20 cellular contexts compared by ENCODE assay signal in genomic region chr6:110173506-110174132, GRCh38. TPM values are rescaled to one million over a fixed set of nuclear protein-coding genes. Genes with fewer than 3 reads are reported as not detected.
DNase-seq lines count a peak whose midpoint lies in the region; ATAC-seq, FAIRE-seq and TF ChIP-seq lines count a peak whose summit lies in the region.
"Had no signal": no experiment of that assay in that cellular context is flagged by ENCODE, and none has a peak within 500 bp of the region (broad histone marks: within the 10 kb centered on the region; RNA-seq: fewer than 3 reads in every experiment).

No MANE protein-coding gene starts in this region.

- H3K27ac Mint-ChIP-seq in neural progenitor cell: no peak overlapping the region
- H3K27ac Mint-ChIP-seq: activated naive CD8-positive, alpha-beta T cell treated with anti-CD3 and anti-CD28 coated beads for 36 hours; activated T-cell treated with anti-CD3 and anti-CD28 coated beads, Interleukin-2, amount 50 U/mL, for 72 hours; CD4-positive, alpha-beta T cell; dendritic cell treated with granulocyte-macrophage colony-stimulating factor and Interleukin-4, amounts not matched to agents 40 ng/mL and 50 ng/mL, for 4 days had no signal

- no peaks in the 10 kb centered on the region for H3K27me3 Mint-ChIP-seq in neural progenitor cell (ENCODE audit: insufficient read depth, low read depth)

- intact Hi-C loops in K562 (cut with micrococcal nuclease): loop anchor here (10.0 kb wide), 1 partner anchor 469 kb away; no protein-coding TSS in a partner anchor

- peaks cover 23% of the 10 kb centered on the region for H3K9me3 Mint-ChIP-seq in neural progenitor cell
- H3K9me3 Mint-ChIP-seq: activated naive CD8-positive, alpha-beta T cell treated with anti-CD3 and anti-CD28 coated beads for 36 hours; activated T-cell treated with anti-CD3 and anti-CD28 coated beads, Interleukin-2, amount 50 U/mL, for 72 hours; CD4-positive, alpha-beta T cell; dendritic cell treated with granulocyte-macrophage colony-stimulating factor and Interleukin-4, amounts not matched to agents 40 ng/mL and 50 ng/mL, for 4 days had no signal

- H3K4me2 ChIP-seq in DND-41 (ENCODE audit: insufficient read depth, low read length) (no peak overlapping the region), K562 (ENCODE audit: insufficient read depth, low read length) (no peak overlapping the region), neural progenitor cell (no peak overlapping the region)
- H3K4me2 ChIP-seq: PC-9 had no signal

- H3K4me3 ChIP-seq in DND-41 (ENCODE audit: low read depth in 1 of 2, low read length in 2 of 2) (no peak overlapping the region), K562 (no peak overlapping the region), neural progenitor cell (no peak overlapping the region)
- H3K4me3 ChIP-seq: breast epithelium, mucosa of descending colon, PC-9, spleen had no signal

- WGBS in K562 (ENCODE audit: insufficient coverage, low coverage, missing lambda C conversion rate): 35% methylated on average over 4 of the region's 4 CpGs

- no peaks in the 10 kb centered on the region for H3K27me3 ChIP-seq in DND-41 (ENCODE audit: insufficient read depth, low read length, poor library complexity)
- no peaks in the 10 kb centered on the region for H3K27me3 ChIP-seq in K562 (ENCODE audit: control insufficient read depth in 2 of 2, insufficient read depth in 2 of 2, low read length in 2 of 2)
- H3K27me3 ChIP-seq in neural progenitor cell: no peaks in the 10 kb centered on the region
- H3K27me3 ChIP-seq: breast epithelium had no signal

- TF ChIP-seq EP300 in K562 (IDR thresholded peaks at IDR 0.05; ENCODE audit: low read length): no peak

- peaks cover 10% of the 10 kb centered on the region for H3K4me1 Mint-ChIP-seq in neural progenitor cell

- ATAC-seq in DND-41 (ENCODE audit: insufficient read depth, low read depth) (peak; percentile 53; the same call in 1 of the 3 replicates), K562 (peak; percentile 53; the same call in 1 of the 3 replicates), HG02642 (IDR thresholded peaks at IDR 0.05; ENCODE audit: poor library complexity, unreplicated experiment) (no peak), GM19455 (IDR thresholded peaks at IDR 0.05; ENCODE audit: unreplicated experiment) (no peak)
- ATAC-seq: activated T-cell treated with anti-CD3 and anti-CD28 coated beads, Interleukin-2, amount 50 U/mL, for 72 hours; left cardiac atrium; mucosa of descending colon had no signal

- H3K36me3 ChIP-seq in DND-41 (ENCODE audit: insufficient read depth, low read length) (no peaks in the 10 kb centered on the region), K562 (ENCODE audit: control insufficient read depth, insufficient read depth, low read length) (no peaks in the 10 kb centered on the region), neural progenitor cell (peaks cover 3% of the 10 kb centered on the region)
- H3K36me3 ChIP-seq: breast epithelium, spleen had no signal

- H3K4me3 Mint-ChIP-seq in neural progenitor cell: no peak overlapping the region
- H3K4me3 Mint-ChIP-seq: activated naive CD8-positive, alpha-beta T cell treated with anti-CD3 and anti-CD28 coated beads for 36 hours; activated T-cell treated with anti-CD3 and anti-CD28 coated beads, Interleukin-2, amount 50 U/mL, for 72 hours; CD4-positive, alpha-beta T cell; dendritic cell treated with granulocyte-macrophage colony-stimulating factor and Interleukin-4, amounts not matched to agents 40 ng/mL and 50 ng/mL, for 4 days had no signal

- TF ChIP-seq POLR2A in K562 (conservative IDR thresholded peaks at IDR 0.05): no peak

- peaks cover 18% of the 10 kb centered on the region for H3F3A ChIP-seq in neural progenitor cell (ENCODE audit: low read depth)

- H3K9ac ChIP-seq in DND-41 (ENCODE audit: low read depth, low read length): no peak overlapping the region
- H3K9ac ChIP-seq in K562 (ENCODE audit: insufficient read depth in 1 of 2, low read depth in 2 of 2, low read length in 2 of 2): no peak overlapping the region
- H3K9ac ChIP-seq in neural progenitor cell: no peak overlapping the region

- in situ Hi-C loops in K562 (cut with MboI): loop anchor here (10.0 kb wide), 1 partner anchor 221 kb away; no protein-coding TSS in a partner anchor

- POLR2A ChIA-PET in K562 (lab: Yijun Ruan, JAX): no interaction called here

- TF ChIP-seq CTCF in DND-41 (IDR thresholded peaks at IDR 0.05; ENCODE audit: borderline replicate concordance, extremely low read depth, low read length, poor library complexity, severe bottlenecking): no peak
- no peak for TF ChIP-seq CTCF in K562 (IDR thresholded peaks at IDR 0.05 in 2 of 3, conservative IDR thresholded peaks at IDR 0.05 in 1 of 3; ENCODE audit: insufficient read depth in 2 of 3, low read depth in 1 of 3, low read length in 3 of 3)
- TF ChIP-seq CTCF in neural progenitor cell (IDR thresholded peaks at IDR 0.05): no peak

- no peaks in the 10 kb centered on the region for H3K9me1 ChIP-seq in K562 (ENCODE audit: control insufficient read depth, insufficient read depth, low read length)

- FAIRE-seq in K562 (lab: Jason Lieb, UNC): no peak
- FAIRE-seq: frontal cortex had no signal

- DNase-seq in DND-41 (no peak), K562 (ENCODE audit: extremely low read depth in 1 of 4, low spot score in 3 of 4) (peak in 2 of 4 experiments; percentile 11 to 16), neural progenitor cell (ENCODE audit: low spot score) (peak; percentile 21), ecto neural progenitor cell (ENCODE audit: low spot score) (no peak), amygdala (lab: John Stamatoyannopoulos, UW) (no peak)
- DNase-seq: activated CD4-positive, alpha-beta T cell treated with anti-CD3 and anti-CD28 coated beads for 1 hour; activated naive CD8-positive, alpha-beta T cell treated with anti-CD3 and anti-CD28 coated beads for 36 hours; activated T-cell treated with anti-CD3 and anti-CD28 coated beads, Interleukin-2, amount 50 U/mL, for 72 hours; CD4-positive, alpha-beta T cell; left cardiac atrium; mucosa of descending colon; NCI-H69; PC-9; spleen had no signal

- no TSS peak for BruUV-seq in K562 (replicated peaks; lab: Mats Ljungman, UMichigan)

- H2AFZ ChIP-seq in DND-41 (ENCODE audit: low read depth, low read length) (no peak overlapping the region), K562 (ENCODE audit: low read depth, low read length) (no peak overlapping the region), neural progenitor cell (replicated peaks) (no peak overlapping the region)
- H2AFZ ChIP-seq: PC-9 had no signal

- H3K4me1 ChIP-seq in DND-41 (ENCODE audit: insufficient read depth, low read length) (peaks cover 14% of the 10 kb centered on the region; the same call in 1 of the 2 replicates), K562 (replicated peaks in 1 of 2; ENCODE audit: control insufficient read depth in 2 of 2, insufficient read depth in 2 of 2, low read length in 2 of 2) (peaks cover 0 to 3% of the 10 kb centered on the region in 2 experiments; a peak in 2 of 5 replicates), neural progenitor cell (peaks cover 32% of the 10 kb centered on the region)
- H3K4me1 ChIP-seq: breast epithelium had no signal

- H3K36me3 Mint-ChIP-seq in neural progenitor cell: peaks cover 13% of the 10 kb centered on the region
- H3K36me3 Mint-ChIP-seq: activated naive CD8-positive, alpha-beta T cell treated with anti-CD3 and anti-CD28 coated beads for 36 hours had no signal

- H3K9me3 ChIP-seq in DND-41 (ENCODE audit: insufficient read depth, low read length, severe bottlenecking) (no peaks in the 10 kb centered on the region), K562 (replicated peaks; ENCODE audit: control insufficient read depth, insufficient read depth, low read depth, low read length) (no peaks in the 10 kb centered on the region), neural progenitor cell (ENCODE audit: low read depth) (no peaks in the 10 kb centered on the region)
- H3K9me3 ChIP-seq: breast epithelium, mucosa of descending colon, spleen had no signal

- peaks cover 28% of the 10 kb centered on the region; the same call in 1 of the 2 replicates for H4K20me1 ChIP-seq in DND-41 (ENCODE audit: insufficient read depth, low read length)
- no peaks in the 10 kb centered on the region; the same call in 1 of the 2 replicates for H4K20me1 ChIP-seq in K562 (replicated peaks; ENCODE audit: control insufficient read depth, insufficient read depth, low read length)
- peaks cover 99% of the 10 kb centered on the region for H4K20me1 ChIP-seq in neural progenitor cell (ENCODE audit: low read depth)

- H3K27ac ChIP-seq in DND-41 (ENCODE audit: low read length) (no peak overlapping the region), K562 (ENCODE audit: extremely low read depth, low read depth, low read length) (no peak overlapping the region), neural progenitor cell (no peak overlapping the region)
- H3K27ac ChIP-seq: breast epithelium, PC-9, spleen had no signal

- CTCF ChIA-PET in K562 (lab: Yijun Ruan, JAX; ENCODE audit: low intra/inter-chr PET ratio): no interaction called here

- no peak for TF ChIP-seq RAD21 in K562 (CRISPR knock-in tag; conservative IDR thresholded peaks at IDR 0.05 in 1 of 2, IDR thresholded peaks at IDR 0.05 in 1 of 2)

- H3K79me2 ChIP-seq in DND-41 (ENCODE audit: insufficient read depth, low read length): peaks cover 60% of the 10 kb centered on the region
- H3K79me2 ChIP-seq in K562 (ENCODE audit: control insufficient read depth, insufficient read depth, low read length): peaks cover 3% of the 10 kb centered on the region; the same call in 1 of the 3 replicates
- H3K79me2 ChIP-seq in neural progenitor cell (ENCODE audit: low read depth): peaks cover 100% of the 10 kb centered on the region

RNA-seq across cellular contexts. Expression of gene WASF1, which starts 5.9 kb away (rescaled TPM):
- 16.8 TPM for polyA plus RNA-seq in PFSK-1 (2012; ENCODE audit: insufficient read length, low read depth)
- 2.9 and 6.2 TPM in 2 replicates for total RNA-seq in K562 (2011; cell fraction: chromatin; rRNA removed; ENCODE audit: low replicate concordance)
- 1.6 and 2.2 TPM in 2 replicates for total RNA-seq in K562 (2011; cell fraction: nucleolus; rRNA removed)
- total RNA-seq in K562 (2011; cell fraction: nucleoplasm; rRNA removed): 2.9 and 4.7 TPM in 2 replicates
- total RNA-seq in K562 (2014; rRNA removed) (2.5 and 4.8 TPM in 2 replicates), K562 (2014; rRNA removed; fragmentation: Illumina TruSeq; extraction: Trizol) (7.5 and 7.9 TPM in 2 replicates), K562 (2015; rRNA removed; fragmentation: Illumina TruSeq; extraction: Trizol) (4.9 and 5.1 TPM in 2 replicates), K562 (2021) (12.6 and 13.0 TPM in 2 replicates), neural progenitor cell (ENCODE audit: low replicate concordance) (57.8 and 81.1 TPM in 2 replicates)
- polyA plus RNA-seq in K562 (2011; rRNA removed) (9.1 and 13.5 TPM in 2 replicates), K562 (2014; fragmentation: Illumina TruSeq; extraction: Trizol) (13.1 and 18.2 TPM in 2 replicates), K562 (2014; fragmentation: Nextera tagmentation; extraction: Ambion mirVana) (1 to 10 TPM; 2.1 to 3.4 TPM), K562 (2014; rRNA removed) (5.6 and 7.4 TPM in 2 replicates)
- polyA plus RNA-seq in K562 (2011; cell fraction: cytosol; rRNA removed): 11.7 and 15.4 TPM in 2 replicates
- polyA plus RNA-seq in K562 (2011; cell fraction: nucleus; rRNA removed): 5.7 and 8.3 TPM in 2 replicates
- polyA plus RNA-seq in K562 (2012): 6.1 and 11.1 TPM in 2 replicates
- polyA minus RNA-seq in K562 (2011; rRNA and poly(A)+ RNA removed): 5.5 and 9.1 TPM in 2 replicates
- polyA minus RNA-seq in K562 (2011; cell fraction: cytosol; rRNA and poly(A)+ RNA removed): 1.5 and 5.3 TPM in 2 replicates
- 3.7 and 5.5 TPM in 2 replicates for polyA minus RNA-seq in K562 (2011; cell fraction: nucleus; rRNA and poly(A)+ RNA removed)

RNA-seq across cellular contexts. Expression of gene CDC40, which starts 6.6 kb away (rescaled TPM):
- polyA plus RNA-seq in PFSK-1 (2012; ENCODE audit: insufficient read length, low read depth): 7.5 TPM
- 11.2 and 27.9 TPM in 2 replicates for total RNA-seq in K562 (2011; cell fraction: chromatin; rRNA removed; ENCODE audit: low replicate concordance)
- 3.7 and 5.8 TPM in 2 replicates for total RNA-seq in K562 (2011; cell fraction: nucleolus; rRNA removed)
- total RNA-seq in K562 (2011; cell fraction: nucleoplasm; rRNA removed): 7.2 and 11.5 TPM in 2 replicates
- total RNA-seq in K562 (2014; rRNA removed) (9.7 and 11.0 TPM in 2 replicates), K562 (2014; rRNA removed; fragmentation: Illumina TruSeq; extraction: Trizol) (24.3 and 26.4 TPM in 2 replicates), K562 (2015; rRNA removed; fragmentation: Illumina TruSeq; extraction: Trizol) (20.6 and 23.0 TPM in 2 replicates), K562 (2021) (15.1 and 16.8 TPM in 2 replicates), neural progenitor cell (ENCODE audit: low replicate concordance) (24.9 and 40.1 TPM in 2 replicates)
- polyA plus RNA-seq in K562 (2011; rRNA removed) (21.1 and 26.3 TPM in 2 replicates), K562 (2014; fragmentation: Illumina TruSeq; extraction: Trizol) (16.6 and 16.7 TPM in 2 replicates), K562 (2014; fragmentation: Nextera tagmentation; extraction: Ambion mirVana) (10 to 100 TPM; 14.9 to 15.7 TPM), K562 (2014; rRNA removed) (11.6 and 12.9 TPM in 2 replicates)
- 5.1 and 9.1 TPM in 2 replicates for polyA plus RNA-seq in K562 (2011; cell fraction: cytosol; rRNA removed)
- polyA plus RNA-seq in K562 (2011; cell fraction: nucleus; rRNA removed): 4.4 and 5.6 TPM in 2 replicates
- polyA plus RNA-seq in K562 (2012): 11.4 and 12.7 TPM in 2 replicates
- polyA minus RNA-seq in K562 (2011; rRNA and poly(A)+ RNA removed): 31.0 and 32.5 TPM in 2 replicates
- polyA minus RNA-seq in K562 (2011; cell fraction: cytosol; rRNA and poly(A)+ RNA removed): 10.6 and 13.6 TPM in 2 replicates
- 8.3 and 13.6 TPM in 2 replicates for polyA minus RNA-seq in K562 (2011; cell fraction: nucleus; rRNA and poly(A)+ RNA removed)

Comparison
In these comparisons a context has a peak if more than half of its experiments do, and no peak if none do; other contexts are left out.
1. ATAC-seq: peak in DND-41 (single experiment) and K562 (single experiment); none in HG02642 (single experiment) and GM19455 (single experiment).